Comparison of ENCODE assay signal across 8 cellular contexts in genomic region chr2:3303583-3304406, GRCh38.
A peak's percentile ranks its signal among the peaks of the same experiment; 100 is the strongest.
DNase-seq lines count a peak whose midpoint lies in the region; ATAC-seq and TF ChIP-seq lines count a peak whose summit lies in the region.

No MANE protein-coding gene starts in this region.

- peaks cover 26% of the 10 kb centered on the region for H3K36me3 Mint-ChIP-seq in activated B cell treated with CpG ODN at 0.5 μM for 24 hours (ENCODE audit: low read depth)

- peak overlapping the region; percentile 45 for H3K4me3 Mint-ChIP-seq in activated B cell treated with CpG ODN at 0.5 μM for 24 hours

- H3K4me3 ChIP-seq in A673 (ENCODE audit: low read depth, low read length, poor library complexity, severe bottlenecking) (peak overlapping the region; percentile 31), cardiac fibroblast (replicated peaks in 1 of 2; ENCODE audit: low read depth in 2 of 2, low read length in 2 of 2) (peak overlapping the region in 1 of 2 donors; percentile 17)

- ATAC-seq in GM18861 (IDR thresholded peaks at IDR 0.05; ENCODE audit: unreplicated experiment) (peak; percentile 99), HG03095 (IDR thresholded peaks at IDR 0.05; ENCODE audit: unreplicated experiment) (peak; percentile 99), activated B cell treated with CpG ODN at 0.5 μM for 24 hours (ENCODE audit: low read depth) (peak; percentile 95)

- peaks cover 16% of the 10 kb centered on the region for H3K4me1 Mint-ChIP-seq in activated B cell treated with CpG ODN at 0.5 μM for 24 hours

- peak overlapping the region; percentile 7 for H3K27ac Mint-ChIP-seq in activated B cell treated with CpG ODN at 0.5 μM for 24 hours

- POLR2A ChIA-PET in A673 (lab: Charles Lee; ENCODE audit: low non-redundant PET), result no interaction called here
- POLR2A ChIA-PET in activated B cell treated with CpG ODN at 0.5 μM for 24 hours (lab: Charles Lee), result no interaction called here

- no TSS peak for BruUV-seq in A673 (replicated peaks; lab: Mats Ljungman, UMichigan)

- peak overlapping the region; percentile 78 for H3K27ac ChIP-seq in A673 (ENCODE audit: low read depth, low read length, poor library complexity, severe bottlenecking)

- H3K27me3 Mint-ChIP-seq in activated B cell treated with CpG ODN at 0.5 μM for 24 hours, result no peaks in the 10 kb centered on the region

- DNase-seq in A673 (ENCODE audit: low spot score), result peak; percentile 92
- DNase-seq in NCI-H2107 treated with DMSO at 0.1 percent for 48 hours (lab: John Stamatoyannopoulos, UW; ENCODE audit: unreplicated experiment), result peak; percentile 68
- DNase-seq in activated B cell treated with CpG ODN at 0.5 μM for 24 hours, result peak; percentile 68
- DNase-seq in cardiac fibroblast (ENCODE audit: low read depth in 2 of 2), result peak; percentile 85 to 89
- peak; percentile 95 for DNase-seq in islet precursor cell
- DNase-seq in stimulated activated CD4-positive, alpha-beta T cell treated with anti-CD3 and anti-CD28 coated beads, Interleukin-15, amount 100 ng/mL, for 1 hour (ENCODE audit: low read depth in 1 of 2, low spot score in 1 of 2), result peak; percentile 48 to 73

- intact Hi-C loops in A673 (cut with micrococcal nuclease; ENCODE audit: unreplicated experiment), result loop anchor here (1.0 to 2.0 kb wide), 2 partner anchors 124 to 303 kb away; no protein-coding TSS in a partner anchor
- intact Hi-C loops in activated B cell treated with CpG ODN at 0.5 μM for 24 hours (cut with micrococcal nuclease), result loop anchor here (1.0 to 5.0 kb wide), 7 partner anchors 49 to 1181 kb away; no protein-coding TSS in a partner anchor

- no peaks in the 10 kb centered on the region for H3K9me3 Mint-ChIP-seq in activated B cell treated with CpG ODN at 0.5 μM for 24 hours

- CTCF ChIA-PET in A673 (lab: Charles Lee), result interaction anchor here (0.5 to 1.5 kb wide), 2 partner anchors 302 to 359 kb away, joined by 3 to 10 read pairs; no protein-coding TSS in a partner anchor
- CTCF ChIA-PET in activated B cell treated with CpG ODN at 0.5 μM for 24 hours (lab: Charles Lee), result interaction anchor here (1.1 kb wide), 1 partner anchor 119 kb away, joined by 4 read pairs; no protein-coding TSS in a partner anchor

- no peaks in the 10 kb centered on the region for H3K36me3 ChIP-seq in A673 (ENCODE audit: insufficient read depth, low read length, poor library complexity, severe bottlenecking)

- H3K9me3 ChIP-seq in A673 (ENCODE audit: low read depth, low read length, poor library complexity, severe bottlenecking), result no peaks in the 10 kb centered on the region

- no peaks in the 10 kb centered on the region for H3K27me3 ChIP-seq in A673 (replicated peaks; ENCODE audit: insufficient read depth, low read depth, low read length, poor library complexity)

- TF ChIP-seq CTCF in A673 (conservative IDR thresholded peaks at IDR 0.05; ENCODE audit: low read depth, low read length) (peak; percentile 97), activated B cell treated with CpG ODN at 0.5 μM for 24 hours (IDR thresholded peaks at IDR 0.05) (no peak), cardiac fibroblast (IDR thresholded peaks at IDR 0.05; ENCODE audit: low read depth, low read length) (peak; percentile 99)

- peaks cover 19% of the 10 kb centered on the region for H3K4me1 ChIP-seq in A673 (ENCODE audit: insufficient read depth, low read length, poor library complexity, severe bottlenecking)
